In the genomic region with DNA sequence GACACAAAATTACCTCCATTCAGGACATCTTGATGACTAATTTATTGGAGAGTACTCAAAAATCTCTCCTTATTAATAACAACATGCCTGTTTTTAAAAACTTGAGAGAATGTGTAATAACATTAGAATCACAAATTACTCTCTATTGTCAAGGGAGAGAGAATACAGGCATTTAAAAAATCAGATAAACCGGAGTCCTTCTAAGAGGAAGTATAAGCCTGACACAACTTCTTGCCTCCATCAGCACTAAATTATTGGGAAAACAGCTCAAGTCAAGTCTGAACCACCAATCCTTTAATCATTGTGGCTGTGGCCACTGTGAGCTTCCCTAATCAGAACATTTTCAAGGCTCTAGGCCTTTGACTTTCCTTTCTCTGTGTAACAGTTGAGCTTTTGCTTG, we compare ENCODE assay signal across 17 cellular contexts.
"Had no signal": no experiment of that assay in that cellular context is flagged by ENCODE, and none has a peak within 500 bp of the region (broad histone marks: within the 10 kb centered on the region; RNA-seq: fewer than 3 reads in every experiment).

No MANE protein-coding gene starts in this region.

- H3K9me3 ChIP-seq: thyroid gland, vagina had no signal

- ATAC-seq: activated CD4-positive, alpha-beta T cell treated with anti-CD3 and anti-CD28 coated beads for 36 hours; activated CD8-positive, alpha-beta T cell treated with anti-CD3 and anti-CD28 coated beads for 36 hours; activated T-cell treated with anti-CD3 and anti-CD28 coated beads, Interleukin-2, amount 50 U/mL, for 72 hours; effector memory CD8-positive, alpha-beta T cell; left colon; stimulated activated naive CD8-positive, alpha-beta T cell treated with anti-CD3 and anti-CD28 coated beads, Interleukin-15, amount 100 ng/mL, for 72 hours had no signal

- H3K27ac ChIP-seq: skin epidermis, vagina, VCaP had no signal

- DNase-seq: activated CD4-positive, alpha-beta T cell treated with anti-CD3 and anti-CD28 coated beads for 36 hours; activated CD8-positive, alpha-beta memory T cell treated with anti-CD3 and anti-CD28 coated beads, Interleukin-2, amount 50 U/mL, for 4 hours; activated CD8-positive, alpha-beta T cell treated with anti-CD3 and anti-CD28 coated beads for 36 hours; activated T-cell treated with anti-CD3 and anti-CD28 coated beads, Interleukin-2, amount 50 U/mL, for 72 hours; central memory CD4-positive, alpha-beta T cell; effector memory CD8-positive, alpha-beta T cell; left colon; occipital lobe; stimulated activated CD4-positive, alpha-beta T cell treated with anti-CD3 and anti-CD28 coated beads, Interleukin-4, amount 100 ng/mL, for 4 hours; stimulated activated naive CD8-positive, alpha-beta T cell treated with anti-CD3 and anti-CD28 coated beads, Interleukin-15, amount 100 ng/mL, for 72 hours; T-helper 1 cell; thyroid gland had no signal

- H3K36me3 Mint-ChIP-seq: memory B cell had no signal

- H3K9me3 Mint-ChIP-seq: activated CD8-positive, alpha-beta T cell treated with anti-CD3 and anti-CD28 coated beads for 36 hours; activated T-cell treated with anti-CD3 and anti-CD28 coated beads, Interleukin-2, amount 50 U/mL, for 72 hours; effector memory CD8-positive, alpha-beta T cell; memory B cell; nephron; stimulated activated naive CD8-positive, alpha-beta T cell treated with anti-CD3 and anti-CD28 coated beads, Interleukin-15, amount 100 ng/mL, for 72 hours had no signal

- H3K4me1 Mint-ChIP-seq: memory B cell had no signal

- H3K4me3 ChIP-seq: skin epidermis, thyroid gland, vagina had no signal

- H3K36me3 ChIP-seq: thyroid gland, vagina had no signal

- H3K27ac Mint-ChIP-seq: activated CD4-positive, alpha-beta T cell treated with anti-CD3 and anti-CD28 coated beads for 36 hours; activated CD8-positive, alpha-beta T cell treated with anti-CD3 and anti-CD28 coated beads for 36 hours; activated T-cell treated with anti-CD3 and anti-CD28 coated beads, Interleukin-2, amount 50 U/mL, for 72 hours; effector memory CD8-positive, alpha-beta T cell; memory B cell; stimulated activated naive CD8-positive, alpha-beta T cell treated with anti-CD3 and anti-CD28 coated beads, Interleukin-15, amount 100 ng/mL, for 72 hours had no signal

- H3K27me3 ChIP-seq: thyroid gland, vagina had no signal

- H3K4me3 Mint-ChIP-seq: activated CD4-positive, alpha-beta T cell treated with anti-CD3 and anti-CD28 coated beads for 36 hours; activated CD8-positive, alpha-beta T cell treated with anti-CD3 and anti-CD28 coated beads for 36 hours; activated T-cell treated with anti-CD3 and anti-CD28 coated beads, Interleukin-2, amount 50 U/mL, for 72 hours; effector memory CD8-positive, alpha-beta T cell; memory B cell; nephron; stimulated activated naive CD8-positive, alpha-beta T cell treated with anti-CD3 and anti-CD28 coated beads, Interleukin-15, amount 100 ng/mL, for 72 hours had no signal

- H3K4me1 ChIP-seq: vagina had no signal
